In genomic region chr21:46459024-46459355, GRCh38 we compare ENCODE assay signal across 8 cellular contexts. TPM values are rescaled to one million over a fixed set of nuclear protein-coding genes. Genes with fewer than 3 reads are reported as not detected.
DNase-seq lines count a peak whose midpoint lies in the region; ATAC-seq and TF ChIP-seq lines count a peak whose summit lies in the region.

No MANE protein-coding gene starts in this region.

- H3K27ac ChIP-seq in PC-9 = no peak overlapping the region
- peak overlapping the region; percentile 80 for H3K27ac ChIP-seq in epithelial cell of prostate
- peak overlapping the region; percentile 59 to 67 for H3K27ac ChIP-seq in ovary

- H3K27ac Mint-ChIP-seq in Caco-2 (ENCODE audit: unreplicated experiment) = no peak overlapping the region

- BruUV-seq in Caco-2 (replicated peaks; lab: Mats Ljungman, UMichigan) = no TSS peak
- no TSS peak for BruUV-seq in PC-9 (replicated peaks; lab: Mats Ljungman, UMichigan)

- ATAC-seq in GM21381 (IDR thresholded peaks at IDR 0.05; ENCODE audit: unreplicated experiment) = no peak

- H3K4me1 ChIP-seq in Caco-2 = peaks cover 6% of the 10 kb centered on the region; the same call in 1 of the 2 replicates
- no peaks in the 10 kb centered on the region for H3K4me1 ChIP-seq in PC-9 (replicated peaks; ENCODE audit: insufficient read depth)
- peaks cover 6% of the 10 kb centered on the region for H3K4me1 ChIP-seq in ovary (ENCODE audit: insufficient read depth)

- H3K36me3 Mint-ChIP-seq in Caco-2 (ENCODE audit: insufficient read depth, unreplicated experiment) = peaks cover 21% of the 10 kb centered on the region

- CTCF ChIA-PET in Caco-2 (lab: Charles Lee) (no interaction called here), PC-9 (lab: Charles Lee) (no interaction called here)

- H3F3A ChIP-seq in PC-9 (ENCODE audit: insufficient read depth, low read depth) = no peaks in the 10 kb centered on the region

- peaks cover 31% of the 10 kb centered on the region for H3K79me2 ChIP-seq in PC-9 (ENCODE audit: low read depth)

- intact Hi-C loops in Caco-2 (cut with micrococcal nuclease; ENCODE audit: unreplicated experiment) (no loop called here), PC-9 (cut with micrococcal nuclease; ENCODE audit: unreplicated experiment) (no loop called here), ovary (cut with DNase I) (no loop called here)

- H4K20me1 ChIP-seq in PC-9 (ENCODE audit: insufficient read depth) = no peaks in the 10 kb centered on the region

- 0 to 2% (median 0%) methylated on average over 11 to 36 of the region's 36 CpGs for WGBS in ovary, 3 donors

- POLR2A ChIA-PET in Caco-2 (lab: Charles Lee) = interaction anchor here (0.7 kb wide), 1 partner anchor 176 kb away, joined by 3 read pairs; the partner anchor contains the start of gene PRMT2
- POLR2A ChIA-PET in PC-9 (lab: Charles Lee; ENCODE audit: unreplicated experiment) = interaction anchor here (0.6 kb wide), 1 partner anchor 16 kb away, joined by 3 read pairs; no protein-coding TSS in a partner anchor

- DNase-seq in Caco-2 = no peak
- no peak for DNase-seq in PC-9
- no peak for DNase-seq in epithelial cell of prostate (ENCODE audit: low read depth, low spot score)
- DNase-seq in ovary = no peak
- DNase-seq in NCI-H226 = no peak
- DNase-seq in NCI-H510A treated with DMSO at 0.1 percent for 48 hours (lab: John Stamatoyannopoulos, UW) = no peak
- DNase-seq in GM10266 (ENCODE audit: extremely low spot score) = no peak

- H3K4me2 ChIP-seq in PC-9 = peak overlapping the region; percentile 36; the same call in 1 of the 2 replicates

- TF ChIP-seq EP300 in ovary (IDR thresholded peaks at IDR 0.05) = no peak

- H3K9me2 ChIP-seq in PC-9 (ENCODE audit: insufficient read depth) = no peaks in the 10 kb centered on the region

- no peaks in the 10 kb centered on the region; the same call in 1 of the 2 replicates for H3K36me3 ChIP-seq in Caco-2 (ENCODE audit: control insufficient read depth, insufficient read depth, low read length)
- H3K36me3 ChIP-seq in PC-9 (ENCODE audit: low read depth) = no peaks in the 10 kb centered on the region
- H3K36me3 ChIP-seq in ovary = no peaks in the 10 kb centered on the region

- TF ChIP-seq POLR2A in ovary (IDR thresholded peaks at IDR 0.05) = no peak

- H3K9me3 ChIP-seq in Caco-2 (no peaks in the 10 kb centered on the region), PC-9 (ENCODE audit: insufficient read depth, low read depth) (no peaks in the 10 kb centered on the region), ovary (no peaks in the 10 kb centered on the region)

- no peak for TF ChIP-seq CTCF in Caco-2 (IDR thresholded peaks at IDR 0.05; ENCODE audit: insufficient read depth in 1 of 2, low read depth in 1 of 2, low read length in 1 of 2, severe bottlenecking in 1 of 2, unreplicated experiment in 1 of 2)
- no peak for TF ChIP-seq CTCF in PC-9 (conservative IDR thresholded peaks at IDR 0.05)
- peak in 1 of 3 donors; percentile 31 for TF ChIP-seq CTCF in ovary (IDR thresholded peaks at IDR 0.05)
- no peak for TF ChIP-seq CTCF in GM10266 (IDR thresholded peaks at IDR 0.05; ENCODE audit: control insufficient read depth, insufficient read depth, low read depth, missing control alignments)

- H3K4me3 ChIP-seq in Caco-2 (ENCODE audit: low read depth, low read length) (peak overlapping the region; percentile 97), PC-9 (peak overlapping the region; percentile 59), ovary (peak overlapping the region; percentile 88)

- peak overlapping the region; percentile 91 for H3K4me3 Mint-ChIP-seq in Caco-2 (ENCODE audit: unreplicated experiment)

- H3K27me3 ChIP-seq in Caco-2 (replicated peaks; ENCODE audit: control insufficient read depth, insufficient read depth, low read length) = no peaks in the 10 kb centered on the region
- H3K27me3 ChIP-seq in PC-9 (ENCODE audit: insufficient read depth, low read depth) = no peaks in the 10 kb centered on the region
- H3K27me3 ChIP-seq in ovary = no peaks in the 10 kb centered on the region

- H3K9me3 Mint-ChIP-seq in Caco-2 (ENCODE audit: unreplicated experiment) = no peaks in the 10 kb centered on the region

- H3K27me3 Mint-ChIP-seq in Caco-2 (ENCODE audit: insufficient read depth, unreplicated experiment) = no peaks in the 10 kb centered on the region

- no peaks in the 10 kb centered on the region for H3K4me1 Mint-ChIP-seq in Caco-2 (ENCODE audit: low read depth, unreplicated experiment)

- no peak overlapping the region for H2AFZ ChIP-seq in PC-9

RNA-seq across cellular contexts. Expression of gene DIP2A, which starts 0.3 kb away (rescaled TPM):
- total RNA-seq in Caco-2 (2022) (44.6 and 51.2 TPM in 2 replicates), PC-9 (2021) (39.9 and 44.6 TPM in 2 replicates), ovary (10 to 100 TPM; 27.0 to 40.3 (median 36.2) TPM)
- polyA plus RNA-seq in ovary = 10 to 100 TPM; 20.5 to 21.3 TPM
